ENCODE assay signal across 1 cellular context in genomic region chr18:35458677-35459441, GRCh38.
TF ChIP-seq lines count a peak whose summit lies in the region.

No MANE protein-coding gene starts in this region.

TF ChIP-seq in HepG2, 621 proteins besides CTCF, POLR2A, EP300 and RAD21 (continued from another document and continues in another):
- TF ChIP-seq ZNF513 (CRISPR knock-in tag; conservative IDR thresholded peaks at IDR 0.05) (no peak), XBP1 (CRISPR knock-in tag; IDR thresholded peaks at IDR 0.05) (no peak), FOXJ3 (CRISPR knock-in tag; IDR thresholded peaks at IDR 0.05; ENCODE audit: borderline replicate concordance) (no peak), HOXA3 (CRISPR knock-in tag; IDR thresholded peaks at IDR 0.05) (peak; percentile 56; the same call in 1 of the 2 replicates), NFATC3 (CRISPR knock-in tag; IDR thresholded peaks at IDR 0.05) (no peak), SNAPC5 (CRISPR knock-in tag; IDR thresholded peaks at IDR 0.05; ENCODE audit: borderline replicate concordance) (no peak), ZBTB1 (CRISPR knock-in tag; IDR thresholded peaks at IDR 0.05; ENCODE audit: borderline replicate concordance) (no peak), TFDP1 (CRISPR knock-in tag; IDR thresholded peaks at IDR 0.05; ENCODE audit: borderline replicate concordance) (no peak), CHD4 (IDR thresholded peaks at IDR 0.05; ENCODE audit: borderline replicate concordance, low read length) (no peak), ZNF224 (CRISPR knock-in tag; IDR thresholded peaks at IDR 0.05) (no peak), MLLT10 (CRISPR knock-in tag; IDR thresholded peaks at IDR 0.05) (no peak), SCMH1 (CRISPR knock-in tag; IDR thresholded peaks at IDR 0.05; ENCODE audit: borderline replicate concordance) (no peak), ZNF333 (CRISPR knock-in tag; IDR thresholded peaks at IDR 0.05; ENCODE audit: borderline replicate concordance) (0 out of 2 replicates have a peak, but pooled peaks have one; percentile 52), ZC3H4 (CRISPR knock-in tag; IDR thresholded peaks at IDR 0.05; ENCODE audit: borderline replicate concordance) (no peak), ZSCAN5A (CRISPR knock-in tag; IDR thresholded peaks at IDR 0.05; ENCODE audit: borderline replicate concordance) (no peak), PRPF4 (IDR thresholded peaks at IDR 0.05; ENCODE audit: low read depth, low read length, poor library complexity, severe bottlenecking) (no peak), RBM22 (optimal IDR thresholded peaks at IDR 0.05; ENCODE audit: low read length) (no peak), PATZ1 (CRISPR knock-in tag; IDR thresholded peaks at IDR 0.05) (peak; percentile 51), HNRNPUL1 (IDR thresholded peaks at IDR 0.05; ENCODE audit: low read depth, low read length) (no peak), ZNF12 (CRISPR knock-in tag; IDR thresholded peaks at IDR 0.05) (peak; percentile 100), IRF1 (CRISPR knock-in tag; IDR thresholded peaks at IDR 0.05; ENCODE audit: low read depth) (no peak), ZNF234 (CRISPR knock-in tag; conservative IDR thresholded peaks at IDR 0.05) (no peak), ZFP36L1 (CRISPR knock-in tag; IDR thresholded peaks at IDR 0.05) (no peak), NR2C2 (CRISPR knock-in tag; IDR thresholded peaks at IDR 0.05; ENCODE audit: borderline replicate concordance) (no peak), ZNF407 (CRISPR knock-in tag; IDR thresholded peaks at IDR 0.05; ENCODE audit: not compliant biosample characterization) (no peak), MAFG (CRISPR knock-in tag; IDR thresholded peaks at IDR 0.05) (no peak), ZBTB42 (CRISPR knock-in tag; IDR thresholded peaks at IDR 0.05) (no peak), MIER2 (CRISPR knock-in tag; IDR thresholded peaks at IDR 0.05) (peak; percentile 54; the same call in 1 of the 2 replicates), FUBP1 (CRISPR knock-in tag; IDR thresholded peaks at IDR 0.05; ENCODE audit: borderline replicate concordance) (no peak), ZNF350 (CRISPR knock-in tag; IDR thresholded peaks at IDR 0.05; ENCODE audit: borderline replicate concordance, low read depth) (peak; percentile 46; the same call in 1 of the 2 replicates), ZNF317 (CRISPR knock-in tag; IDR thresholded peaks at IDR 0.05) (no peak), ZNF10 (CRISPR knock-in tag; IDR thresholded peaks at IDR 0.05; ENCODE audit: borderline replicate concordance, low read depth) (no peak), MXD4 (CRISPR knock-in tag; IDR thresholded peaks at IDR 0.05) (no peak), KLF13 (CRISPR knock-in tag; IDR thresholded peaks at IDR 0.05) (no peak), GATA4 (IDR thresholded peaks at IDR 0.05; ENCODE audit: borderline replicate concordance, low read depth) (no peak), NBN (conservative IDR thresholded peaks at IDR 0.05) (no peak), NFKBIZ (CRISPR knock-in tag; IDR thresholded peaks at IDR 0.05) (no peak), MAX (IDR thresholded peaks at IDR 0.05) (peak; percentile 72), MEIS1 (CRISPR knock-in tag; IDR thresholded peaks at IDR 0.05; ENCODE audit: borderline replicate concordance) (peak; percentile 66; the same call in 1 of the 2 replicates), MTA3 (CRISPR knock-in tag; IDR thresholded peaks at IDR 0.05) (no peak), ZNF280B (CRISPR knock-in tag; IDR thresholded peaks at IDR 0.05; ENCODE audit: borderline replicate concordance) (no peak), ZNF639 (CRISPR knock-in tag; conservative IDR thresholded peaks at IDR 0.05) (no peak)
